Comparison of ENCODE assay signal across 24 cellular contexts in the genomic region with DNA sequence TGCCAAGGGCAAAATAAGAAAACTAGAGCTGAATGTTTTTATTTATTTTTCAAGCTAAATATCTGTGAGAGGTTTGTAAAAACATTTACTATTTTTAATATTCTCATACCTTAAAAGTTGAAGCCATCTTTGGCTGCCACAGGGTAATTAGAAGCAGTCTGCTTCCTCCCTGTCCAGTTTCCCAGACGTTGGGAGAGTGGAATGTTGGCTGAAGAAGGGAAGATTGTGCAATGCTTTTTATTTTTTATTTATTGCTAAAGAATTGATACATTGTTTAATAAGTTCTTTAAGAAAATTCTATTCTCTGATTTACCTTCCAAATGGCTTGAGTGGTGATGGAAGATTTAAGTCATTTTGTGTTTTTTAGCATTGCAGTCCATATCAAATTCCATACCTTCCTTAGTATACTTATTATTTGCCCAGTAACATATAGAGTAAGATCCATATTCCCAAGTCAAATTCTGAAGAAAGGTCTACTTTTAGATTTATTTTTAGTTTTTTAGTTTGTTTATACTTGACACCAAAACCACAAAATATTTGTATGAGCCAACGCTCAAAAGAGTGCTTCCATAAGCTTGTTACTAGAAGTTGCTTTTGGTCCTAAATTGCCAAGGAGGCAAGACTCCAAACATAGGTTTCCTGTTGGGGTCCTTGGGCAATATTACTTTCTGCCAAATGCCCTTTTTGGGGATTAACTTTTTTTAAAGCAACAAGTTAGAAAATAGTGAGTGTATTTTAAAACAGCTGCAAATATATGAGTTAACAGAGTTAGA.
DNase-seq lines count a peak whose midpoint lies in the region; ATAC-seq and TF ChIP-seq lines count a peak whose summit lies in the region.
"Had no signal": no experiment of that assay in that cellular context is flagged by ENCODE, and none has a peak within 500 bp of the region (broad histone marks: within the 10 kb centered on the region; RNA-seq: fewer than 3 reads in every experiment).

No MANE protein-coding gene starts in this region.

- H2AFZ ChIP-seq in ACC112 (ENCODE audit: low read length, unreplicated experiment): peak overlapping the region; percentile 17

- ATAC-seq in HG02884 (IDR thresholded peaks at IDR 0.05; ENCODE audit: unreplicated experiment): no peak
- no peak for ATAC-seq in activated CD4-positive, alpha-beta T cell treated with anti-CD3 and anti-CD28 coated beads for 36 hours
- ATAC-seq: esophagus mucosa; stimulated activated memory B cell treated with anti-CD40 and anti-IgM and Interleukin-4, amounts not matched to agents 10 μg/mL and 1 μg/mL and 100 μg/mL, for 72 hours had no signal

- no peak overlapping the region for H3K27ac Mint-ChIP-seq in activated CD4-positive, alpha-beta T cell treated with anti-CD3 and anti-CD28 coated beads for 36 hours
- H3K27ac Mint-ChIP-seq: activated naive CD8-positive, alpha-beta T cell treated with anti-CD3 and anti-CD28 coated beads for 36 hours; activated T-helper 1 cell treated with anti-CD3 and anti-CD28 coated beads, Interleukin-12 subunit alpha, Interleukin-12 subunit beta, Interleukin-2, Interleukin-4 antibody, amounts not matched to agents 30 ng/mL and 10 ng/mL and 1 ng/mL, durations not matched to agents 14 hours and 24 hours and 36 hours; CD8-positive, alpha-beta memory T cell; stimulated activated memory B cell treated with anti-CD40 and anti-IgM and Interleukin-4, amounts not matched to agents 10 μg/mL and 1 μg/mL and 100 μg/mL, for 72 hours had no signal

- POLR2A ChIA-PET in activated CD4-positive, alpha-beta T cell treated with anti-CD3 and anti-CD28 coated beads for 36 hours (lab: Charles Lee): no interaction called here

- no peak overlapping the region for H3K4me3 Mint-ChIP-seq in activated CD4-positive, alpha-beta T cell treated with anti-CD3 and anti-CD28 coated beads for 36 hours
- H3K4me3 Mint-ChIP-seq: activated naive CD8-positive, alpha-beta T cell treated with anti-CD3 and anti-CD28 coated beads for 36 hours; activated T-helper 1 cell treated with anti-CD3 and anti-CD28 coated beads, Interleukin-12 subunit alpha, Interleukin-12 subunit beta, Interleukin-2, Interleukin-4 antibody, amounts not matched to agents 30 ng/mL and 10 ng/mL and 1 ng/mL, durations not matched to agents 14 hours and 24 hours and 36 hours; CD8-positive, alpha-beta memory T cell; nephron; stimulated activated memory B cell treated with anti-CD40 and anti-IgM and Interleukin-4, amounts not matched to agents 10 μg/mL and 1 μg/mL and 100 μg/mL, for 72 hours had no signal

- intact Hi-C loops in activated CD4-positive, alpha-beta T cell treated with anti-CD3 and anti-CD28 coated beads for 36 hours (cut with DNase I, micrococcal nuclease): no loop called here

- H3K27ac ChIP-seq in ACC112 (ENCODE audit: low read depth, low read length): peak overlapping the region; percentile 83
- H3K27ac ChIP-seq: cardiac muscle cell, thyroid gland had no signal

- H3K9me3 Mint-ChIP-seq in activated CD4-positive, alpha-beta T cell treated with anti-CD3 and anti-CD28 coated beads for 36 hours (ENCODE audit: low read depth): no peaks in the 10 kb centered on the region
- H3K9me3 Mint-ChIP-seq: activated naive CD8-positive, alpha-beta T cell treated with anti-CD3 and anti-CD28 coated beads for 36 hours; activated T-helper 1 cell treated with anti-CD3 and anti-CD28 coated beads, Interleukin-12 subunit alpha, Interleukin-12 subunit beta, Interleukin-2, Interleukin-4 antibody, amounts not matched to agents 30 ng/mL and 10 ng/mL and 1 ng/mL, durations not matched to agents 14 hours and 24 hours and 36 hours; CD8-positive, alpha-beta memory T cell; nephron; stimulated activated memory B cell treated with anti-CD40 and anti-IgM and Interleukin-4, amounts not matched to agents 10 μg/mL and 1 μg/mL and 100 μg/mL, for 72 hours had no signal

- no peaks in the 10 kb centered on the region for H3K27me3 ChIP-seq in ACC112 (ENCODE audit: insufficient read depth, low read length)
- H3K27me3 ChIP-seq: cardiac muscle cell, thyroid gland had no signal

- no peak overlapping the region for H3K4me3 ChIP-seq in ACC112 (ENCODE audit: low read depth, low read length)
- no peak overlapping the region for H3K4me3 ChIP-seq in astrocyte of the spinal cord (ENCODE audit: low read depth, low read length)
- H3K4me3 ChIP-seq: cardiac muscle cell, thyroid gland had no signal

- H3K36me3 Mint-ChIP-seq in activated CD4-positive, alpha-beta T cell treated with anti-CD3 and anti-CD28 coated beads for 36 hours (ENCODE audit: low read depth): peaks cover 2% of the 10 kb centered on the region
- H3K36me3 Mint-ChIP-seq: activated naive CD8-positive, alpha-beta T cell treated with anti-CD3 and anti-CD28 coated beads for 36 hours; CD8-positive, alpha-beta memory T cell; stimulated activated memory B cell treated with anti-CD40 and anti-IgM and Interleukin-4, amounts not matched to agents 10 μg/mL and 1 μg/mL and 100 μg/mL, for 72 hours had no signal

- 0 out of 2 replicates have a peak, but pooled peaks cover 3% of the 10 kb centered on the region for H3K36me3 ChIP-seq in ACC112 (ENCODE audit: insufficient read depth, low read length)
- H3K36me3 ChIP-seq: cardiac muscle cell, thyroid gland had no signal

- H3K4me1 ChIP-seq in ACC112 (ENCODE audit: control insufficient read depth, insufficient read depth, low read length, unreplicated experiment): peaks cover 58% of the 10 kb centered on the region

- DNase-seq in HCEC 1CT: peak; percentile 69
- peak; percentile 43 for DNase-seq in astrocyte of the spinal cord (ENCODE audit: low read depth, low spot score)
- DNase-seq in hepatic stellate cell (ENCODE audit: low spot score): peak; percentile 22
- no peak for DNase-seq in NCI-H446 treated with DMSO at 0.1 percent for 48 hours (lab: John Stamatoyannopoulos, UW)
- DNase-seq in activated CD4-positive, alpha-beta T cell treated with anti-CD3 and anti-CD28 coated beads for 36 hours: no peak
- no peak for DNase-seq in activated CD4-positive, alpha-beta T cell treated with anti-CD3 and anti-CD28 coated beads for 1 hour
- DNase-seq: activated CD4-positive, CD25-positive, alpha-beta regulatory T cell treated with anti-CD3 and anti-CD28 coated beads, Interleukin-2, amount 50 U/mL, for 72 hours; activated naive CD8-positive, alpha-beta T cell treated with anti-CD3 and anti-CD28 coated beads for 36 hours; CD8-positive, alpha-beta memory T cell; DMS79; H7; hypothalamus; kidney glomerular epithelial cell; NCI-H1105 treated with DMSO at 0.1 percent for 48 hours; NCI-H2171; stimulated activated CD4-positive, alpha-beta T cell treated with anti-CD3 and anti-CD28 coated beads, Interleukin-15, amount 100 ng/mL, for 24 hours; thyroid gland had no signal

- peaks cover 6% of the 10 kb centered on the region for H3K27me3 Mint-ChIP-seq in activated CD4-positive, alpha-beta T cell treated with anti-CD3 and anti-CD28 coated beads for 36 hours

- H3K4me1 Mint-ChIP-seq in activated CD4-positive, alpha-beta T cell treated with anti-CD3 and anti-CD28 coated beads for 36 hours: peaks cover 52% of the 10 kb centered on the region
- H3K4me1 Mint-ChIP-seq: stimulated activated memory B cell treated with anti-CD40 and anti-IgM and Interleukin-4, amounts not matched to agents 10 μg/mL and 1 μg/mL and 100 μg/mL, for 72 hours had no signal

- CTCF ChIA-PET in activated CD4-positive, alpha-beta T cell treated with anti-CD3 and anti-CD28 coated beads for 36 hours (lab: Charles Lee): no interaction called here

- no peak for TF ChIP-seq CTCF in astrocyte of the spinal cord (IDR thresholded peaks at IDR 0.05; ENCODE audit: low read depth, low read length)

- in situ Hi-C loops in astrocyte of the spinal cord (cut with HindIII; ENCODE audit: low sequenced_read_pairs): no loop called here

- H3K79me2 ChIP-seq in ACC112 (ENCODE audit: control insufficient read depth, insufficient read depth, low read length, unreplicated experiment): no peaks in the 10 kb centered on the region

Comparison
In these comparisons a context has a peak if more than half of its experiments do, and no peak if none do; other contexts are left out.
1. DNase-seq: peak in HCEC 1CT (single experiment), astrocyte of the spinal cord (single experiment) and hepatic stellate cell (single experiment); none in NCI-H446 treated with DMSO at 0.1 percent for 48 hours (single experiment), activated CD4-positive, alpha-beta T cell treated with anti-CD3 and anti-CD28 coated beads for 36 hours (single experiment) and activated CD4-positive, alpha-beta T cell treated with anti-CD3 and anti-CD28 coated beads for 1 hour (single experiment).